Comparison of ENCODE assay signal across 8 cellular contexts in the genomic region with DNA sequence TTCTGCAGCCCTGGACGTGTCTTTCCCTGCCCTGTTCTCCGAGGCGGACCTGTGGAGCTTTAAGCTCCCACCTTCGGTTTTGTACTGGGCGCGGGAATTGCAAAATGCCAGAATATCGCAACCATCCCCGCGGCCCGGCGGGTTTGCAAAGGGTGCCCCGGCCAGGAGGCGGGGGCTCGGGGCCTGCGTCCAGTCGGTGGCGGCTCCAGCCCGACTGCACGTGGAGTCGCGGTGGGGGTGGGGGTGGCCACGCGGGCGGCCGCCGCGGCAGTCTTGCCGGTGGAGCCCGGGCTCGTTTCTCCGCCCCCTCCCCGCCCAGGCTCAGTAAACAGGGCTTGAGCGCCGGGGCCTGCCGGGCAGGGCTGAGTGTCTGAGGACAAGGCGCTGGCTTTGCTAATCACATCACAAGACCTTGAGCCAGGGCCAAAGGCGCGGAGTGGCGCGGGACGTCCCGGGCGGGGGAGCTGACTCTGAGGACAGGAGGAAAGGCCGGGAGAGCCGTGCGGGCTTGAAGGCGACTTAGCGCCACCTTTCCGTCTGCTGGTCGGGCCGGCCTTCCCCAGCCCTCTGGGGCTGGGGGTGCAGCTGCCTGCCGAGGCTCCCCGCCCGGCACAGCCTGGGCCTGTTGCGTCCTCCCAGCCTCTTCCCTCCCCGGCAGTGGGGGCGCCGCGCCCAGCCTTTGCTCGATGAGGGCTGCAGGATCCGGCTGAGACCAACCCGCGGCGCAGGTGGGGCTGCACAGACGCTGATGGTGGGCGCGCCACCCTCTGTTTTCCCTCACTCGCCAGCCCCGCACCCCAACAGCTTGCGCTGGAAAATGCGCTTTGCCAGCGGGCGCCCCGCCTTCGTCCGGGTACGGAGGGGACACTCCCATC. TPM values are rescaled to one million over a fixed set of nuclear protein-coding genes. Genes with fewer than 3 reads are reported as not detected.
DNase-seq lines count a peak whose midpoint lies in the region; ATAC-seq, FAIRE-seq and TF ChIP-seq lines count a peak whose summit lies in the region.

No MANE protein-coding gene starts in this region.

- peaks cover 19% of the 10 kb centered on the region for H4K20me1 ChIP-seq in mammary epithelial cell (ENCODE audit: insufficient read depth, low read length)

- no peaks in the 10 kb centered on the region for H3K27me3 ChIP-seq in mammary epithelial cell (ENCODE audit: insufficient read depth, low read length)
- H3K27me3 ChIP-seq in small intestine (ENCODE audit: control insufficient read depth in 2 of 2, insufficient read depth in 2 of 2, low read length in 2 of 2), result no peaks in the 10 kb centered on the region

- peaks cover 24% of the 10 kb centered on the region for H3K4me1 ChIP-seq in mammary epithelial cell (ENCODE audit: insufficient read depth, low read length)
- H3K4me1 ChIP-seq in small intestine (ENCODE audit: control insufficient read depth in 2 of 2, insufficient read depth in 1 of 2, low read depth in 1 of 2, low read length in 1 of 2), result peaks cover 3 to 5% of the 10 kb centered on the region in 2 donors

- H3K9me3 ChIP-seq in mammary epithelial cell (replicated peaks; ENCODE audit: insufficient read depth, low read length) (no peaks in the 10 kb centered on the region), small intestine (ENCODE audit: control insufficient read depth, low read depth) (no peaks in the 10 kb centered on the region)

- peak overlapping the region; percentile 99 for H3K27ac ChIP-seq in VCaP
- H3K27ac ChIP-seq in mammary epithelial cell (ENCODE audit: insufficient read depth, low read depth, low read length), result peak overlapping the region; percentile 80
- H3K27ac ChIP-seq in small intestine (ENCODE audit: low read depth in 1 of 2, low read length in 1 of 2), result peak overlapping the region; percentile 98 to 100

- in situ Hi-C loops in mammary epithelial cell (cut with MboI; ENCODE audit: low sequenced_read_pairs in 2 of 2), result loop anchor here (5.0 to 10.0 kb wide), 7 partner anchors 72 to 400 kb away; no protein-coding TSS in a partner anchor

- H3K4me2 ChIP-seq in mammary epithelial cell (ENCODE audit: insufficient read depth, low read depth, low read length), result peak overlapping the region; percentile 96

- peaks cover 59% of the 10 kb centered on the region for H3K79me2 ChIP-seq in mammary epithelial cell (ENCODE audit: insufficient read depth, low read length)

- DNase-seq in ELF-1 (ENCODE audit: low read depth, low spot score) (peak; percentile 84), HEK293T (ENCODE audit: extremely low spot score) (peak; percentile 63), NCI-H1930 (lab: John Stamatoyannopoulos, UW) (peak; percentile 37 to 53), mammary epithelial cell (peak; percentile 76), iPS-NIHi7 (ENCODE audit: extremely low spot score) (peak; percentile 70), small intestine (peak; percentile 97)

- WGBS in mammary epithelial cell (ENCODE audit: low coverage, missing lambda C conversion rate), result 4% methylated on average over 5 of the region's 77 CpGs
- 0 to 1% (median 0%) methylated on average over 52 to 77 of the region's 77 CpGs for WGBS in small intestine, 3 donors

- BruUV-seq in mammary epithelial cell (replicated peaks; lab: Mats Ljungman, UMichigan), result no TSS peak

- POLR2A ChIA-PET in HEK293T (lab: Yijun Ruan, JAX), result interaction anchor here (0.5 to 3.2 kb wide), 33 partner anchors 9 to 416 kb away, joined by 3 to 16 read pairs (median 4); no protein-coding TSS in a partner anchor

- H3K9ac ChIP-seq in mammary epithelial cell (ENCODE audit: insufficient read depth, low read length), result peak overlapping the region; percentile 81

- peak; percentile 34 for TF ChIP-seq CTCF in VCaP (conservative IDR thresholded peaks at IDR 0.05)
- TF ChIP-seq CTCF in mammary epithelial cell (conservative IDR thresholded peaks at IDR 0.05 in 1 of 2, IDR thresholded peaks at IDR 0.05 in 1 of 2; ENCODE audit: extremely low read depth in 1 of 2, insufficient read depth in 1 of 2, low read depth in 1 of 2, low read length in 2 of 2), result peak in 1 of 2 donors; percentile 51

- H2AFZ ChIP-seq in mammary epithelial cell (ENCODE audit: low read depth, low read length), result peak overlapping the region; percentile 22

- dilution Hi-C loops in mammary epithelial cell (cut with HindIII; ENCODE audit: low sequenced_read_pairs), result loop anchor here (5.0 kb wide), 1 partner anchor 285 kb away; no protein-coding TSS in a partner anchor

- intact Hi-C loops in mammary epithelial cell (cut with micrococcal nuclease), result loop anchor here (1.0 kb wide), 2 partner anchors 96 to 141 kb away; no protein-coding TSS in a partner anchor

- H3K36me3 ChIP-seq in mammary epithelial cell (ENCODE audit: insufficient read depth, low read length), result peaks cover 11% of the 10 kb centered on the region
- H3K36me3 ChIP-seq in small intestine (ENCODE audit: control insufficient read depth in 2 of 2, insufficient read depth in 2 of 2, low read length in 2 of 2), result peaks cover 15 to 18% of the 10 kb centered on the region in 2 donors

- peak overlapping the region; percentile 65 to 71 (median 70) for H3K4me3 ChIP-seq in mammary epithelial cell (replicated peaks in 1 of 3; ENCODE audit: insufficient read depth in 1 of 3, low read depth in 2 of 3, low read length in 3 of 3)
- peak overlapping the region; percentile 91 to 92 for H3K4me3 ChIP-seq in small intestine (ENCODE audit: low read depth in 1 of 2, low read length in 2 of 2)

- no peak for ATAC-seq in GM21717 (IDR thresholded peaks at IDR 0.05; ENCODE audit: unreplicated experiment)

- no peak for FAIRE-seq in small intestine (lab: Jason Lieb, UNC)

- CTCF ChIA-PET in HEK293T (lab: Yijun Ruan, JAX), result interaction anchor here (0.9 to 1.6 kb wide), 4 partner anchors 52 to 257 kb away, joined by 3 to 4 read pairs (median 4); no protein-coding TSS in a partner anchor
- CTCF ChIA-PET in mammary epithelial cell (lab: Charles Lee; ENCODE audit: low non-redundant PET), result interaction anchor here (0.6 to 0.7 kb wide), 3 partner anchors 95 to 298 kb away, joined by 3 to 5 read pairs (median 3); no protein-coding TSS in a partner anchor

TF ChIP-seq in HEK293T, 16 proteins besides CTCF, POLR2A, EP300 and RAD21:
- TF ChIP-seq FOXM1 (IDR thresholded peaks at IDR 0.05; ENCODE audit: borderline replicate concordance) (no peak), ELF4 (IDR thresholded peaks at IDR 0.05) (no peak), FOXK2 (IDR thresholded peaks at IDR 0.05) (no peak), L3MBTL2 (conservative IDR thresholded peaks at IDR 0.05) (peak; percentile 70)

RNA-seq across cellular contexts. Expression of gene ZFP36L2, which starts 0.8 kb away (rescaled TPM):
- 100 to 1,000 TPM in 1 of 2 donors, 10 to 100 TPM in 1; 26.3 to 213 TPM for total RNA-seq in mammary epithelial cell
- 35.6 TPM for polyA plus RNA-seq in mammary epithelial cell
- polyA minus RNA-seq in mammary epithelial cell, result 68.7 TPM
- 10 to 100 TPM; 62.1 to 98.9 (median 98.8) TPM for polyA plus RNA-seq in small intestine

Comparison
In these comparisons a context has a peak if more than half of its experiments do, and no peak if none do; other contexts are left out.
1. DNase-seq: peak in every context shown above with its lines; median percentile 97 in small intestine; 84 in ELF-1; 76 in mammary epithelial cell; 70 in iPS-NIHi7; 63 in HEK293T; 45 in NCI-H1930.